Comparison of ENCODE assay signal across 8 cellular contexts in genomic region chr6:11575408-11576033, GRCh38. TPM values are rescaled to one million over a fixed set of nuclear protein-coding genes. Genes with fewer than 3 reads are reported as not detected.
DNase-seq lines count a peak whose midpoint lies in the region; ATAC-seq and TF ChIP-seq lines count a peak whose summit lies in the region.

No MANE protein-coding gene starts in this region.

- peak; percentile 93 for ATAC-seq in GM21447 (IDR thresholded peaks at IDR 0.05; ENCODE audit: unreplicated experiment)
- ATAC-seq in activated T-cell treated with anti-CD3 and anti-CD28 coated beads, Interleukin-2, amount 50 U/mL, for 72 hours (replicated peaks in 1 of 2) = peak; percentile 91 to 92
- ATAC-seq in aorta (ENCODE audit: low FRiP score) = peak; percentile 90

- peak; percentile 80 for DNase-seq in ELR (ENCODE audit: low read depth)
- DNase-seq in HT-29 (ENCODE audit: low spot score) = peak; percentile 87
- peak; percentile 49 for DNase-seq in OCI-M2 (lab: John Stamatoyannopoulos, UW; ENCODE audit: unreplicated experiment)
- DNase-seq in activated T-cell treated with anti-CD3 and anti-CD28 coated beads, Interleukin-2, amount 50 U/mL, for 72 hours = peak; percentile 39 to 45
- DNase-seq in foreskin fibroblast = peak; percentile 74 to 88
- DNase-seq in occipital lobe (lab: John Stamatoyannopoulos, UW) = peak; percentile 21
- no peak for DNase-seq in aorta

- peak; percentile 96 for TF ChIP-seq CTCF in foreskin fibroblast (IDR thresholded peaks at IDR 0.05; ENCODE audit: low read depth, low read length)

- no peak overlapping the region for H3K27ac Mint-ChIP-seq in activated T-cell treated with anti-CD3 and anti-CD28 coated beads, Interleukin-2, amount 50 U/mL, for 72 hours

- WGBS in aorta, 2 donors = 49% methylated on average over 10 of the region's 10 CpGs

- intact Hi-C loops in aorta (cut with DNase I) = loop anchor here (5.0 kb wide), 2 partner anchors 433 to 623 kb away; no protein-coding TSS in a partner anchor

- H3K9me3 Mint-ChIP-seq in activated T-cell treated with anti-CD3 and anti-CD28 coated beads, Interleukin-2, amount 50 U/mL, for 72 hours = no peaks in the 10 kb centered on the region

- no peaks in the 10 kb centered on the region for H3K9me3 ChIP-seq in aorta (ENCODE audit: control insufficient read depth, low read length)

- H3K27me3 Mint-ChIP-seq in activated T-cell treated with anti-CD3 and anti-CD28 coated beads, Interleukin-2, amount 50 U/mL, for 72 hours (ENCODE audit: low read depth) = no peaks in the 10 kb centered on the region

- H3K27me3 ChIP-seq in aorta (ENCODE audit: control insufficient read depth in 1 of 2, insufficient read depth in 2 of 2, low read length in 1 of 2) = no peaks in the 10 kb centered on the region

- H3K4me3 ChIP-seq in foreskin fibroblast (ENCODE audit: low read depth in 1 of 2, low read length in 2 of 2) (no peak overlapping the region), aorta (ENCODE audit: low read length in 2 of 2) (no peak overlapping the region)

- H3K4me1 Mint-ChIP-seq in activated T-cell treated with anti-CD3 and anti-CD28 coated beads, Interleukin-2, amount 50 U/mL, for 72 hours (ENCODE audit: low read depth) = no peaks in the 10 kb centered on the region

- no peaks in the 10 kb centered on the region for H3K4me1 ChIP-seq in aorta (ENCODE audit: control insufficient read depth in 1 of 2, insufficient read depth in 2 of 2, low read length in 2 of 2)

- no peak overlapping the region for H3K27ac ChIP-seq in aorta (ENCODE audit: low read depth in 1 of 2, low read length in 2 of 2)

- H3K36me3 Mint-ChIP-seq in activated T-cell treated with anti-CD3 and anti-CD28 coated beads, Interleukin-2, amount 50 U/mL, for 72 hours (ENCODE audit: insufficient read depth in 2 of 2) = no peaks in the 10 kb centered on the region

- H3K36me3 ChIP-seq in aorta (ENCODE audit: control insufficient read depth in 1 of 2, insufficient read depth in 2 of 2, low read length in 1 of 2) = no peaks in the 10 kb centered on the region

- H3K4me3 Mint-ChIP-seq in activated T-cell treated with anti-CD3 and anti-CD28 coated beads, Interleukin-2, amount 50 U/mL, for 72 hours = no peak overlapping the region

RNA-seq across cellular contexts. Expression of gene TMEM170B, which starts 38.0 kb away (rescaled TPM):
- total RNA-seq in HT-29 (2014; rRNA removed; shearing (Covaris generic)) = 0.42 and 0.56 TPM in 2 replicates
- total RNA-seq in activated T-cell treated with anti-CD3 and anti-CD28 coated beads, Interleukin-2, amount 50 U/mL, for 72 hours = 1 to 10 TPM; 1.0 to 1.6 TPM
- total RNA-seq in occipital lobe (59.0 TPM), aorta (1 to 10 TPM; 6.2 to 7.3 TPM)
- 1 to 10 TPM; 1.5 to 2.0 TPM for polyA plus RNA-seq in aorta

Comparison
In these comparisons a context has a peak if more than half of its experiments do, and no peak if none do; other contexts are left out.
1. DNase-seq: peak in ELR (single experiment), HT-29 (single experiment), OCI-M2 (single experiment), activated T-cell treated with anti-CD3 and anti-CD28 coated beads, Interleukin-2, amount 50 U/mL, for 72 hours (2 of 2), foreskin fibroblast (2 of 2) and occipital lobe (single experiment); none in aorta (0 of 2).
2. Peak in every context shown above with its lines, with median percentiles within 50 percentile points of each other: ATAC-seq.